In genomic region chr7:155448632-155449007, GRCh38 we compare ENCODE assay signal across 17 cellular contexts. TPM values are rescaled to one million over a fixed set of nuclear protein-coding genes. Genes with fewer than 3 reads are reported as not detected.
DNase-seq lines count a peak whose midpoint lies in the region; ATAC-seq and TF ChIP-seq lines count a peak whose summit lies in the region.
"Had no signal": no experiment of that assay in that cellular context is flagged by ENCODE, and none has a peak within 500 bp of the region (broad histone marks: within the 10 kb centered on the region; RNA-seq: fewer than 3 reads in every experiment).

No MANE protein-coding gene starts in this region.

- H3K4me3 ChIP-seq in lower lobe of right lung, result no peak overlapping the region
- H3K4me3 ChIP-seq: GM12878 had no signal

- intact Hi-C loops in lower lobe of right lung (cut with DNase I), result no loop called here

- H3K9me3 Mint-ChIP-seq in stimulated activated naive CD8-positive, alpha-beta T cell treated with anti-CD3 and anti-CD28 coated beads, Interleukin-15, amount 100 ng/mL, for 72 hours, result no peaks in the 10 kb centered on the region

- H3K27ac Mint-ChIP-seq in stimulated activated naive CD8-positive, alpha-beta T cell treated with anti-CD3 and anti-CD28 coated beads, Interleukin-15, amount 100 ng/mL, for 72 hours, result no peak overlapping the region
- H3K27ac Mint-ChIP-seq: activated naive CD8-positive, alpha-beta T cell had no signal

- no peak for TF ChIP-seq CTCF in lower lobe of right lung (IDR thresholded peaks at IDR 0.05)

- peaks cover 92% of the 10 kb centered on the region for H3K27me3 Mint-ChIP-seq in stimulated activated naive CD8-positive, alpha-beta T cell treated with anti-CD3 and anti-CD28 coated beads, Interleukin-15, amount 100 ng/mL, for 72 hours

- H3K4me1 Mint-ChIP-seq in stimulated activated naive CD8-positive, alpha-beta T cell treated with anti-CD3 and anti-CD28 coated beads, Interleukin-15, amount 100 ng/mL, for 72 hours, result peaks cover 31% of the 10 kb centered on the region

- no peak for DNase-seq in stimulated activated naive CD8-positive, alpha-beta T cell treated with anti-CD3 and anti-CD28 coated beads, Interleukin-15, amount 100 ng/mL, for 72 hours
- no peak for DNase-seq in stimulated activated naive CD8-positive, alpha-beta T cell treated with anti-CD3 and anti-CD28 coated beads, Interleukin-15, Interleukin-2, amounts not matched to agents 100 U/mL and 50 U/mL, for 24 hours
- DNase-seq in cerebellar cortex (ENCODE audit: low spot score) (peak; percentile 50), lower lobe of right lung (peak; percentile 38), DMS153 (lab: John Stamatoyannopoulos, UW) (no peak)
- DNase-seq: activated CD8-positive, alpha-beta memory T cell treated with anti-CD3 and anti-CD28 coated beads, Interleukin-2, amount 50 U/mL, for 4 hours; head of caudate nucleus; Karpas-422; NCI-H1694; trophoblast cell had no signal

- H3K9me3 ChIP-seq in lower lobe of right lung, result no peaks in the 10 kb centered on the region

- H3K4me1 ChIP-seq in lower lobe of right lung, result peaks cover 13% of the 10 kb centered on the region

- peaks cover 83% of the 10 kb centered on the region for H3K27me3 ChIP-seq in lower lobe of right lung (ENCODE audit: low read depth)

- H3K36me3 ChIP-seq in lower lobe of right lung, result no peaks in the 10 kb centered on the region

- H3K27ac ChIP-seq in lower lobe of right lung, result no peak overlapping the region
- H3K27ac ChIP-seq: VCaP had no signal

- H3K4me3 Mint-ChIP-seq in stimulated activated naive CD8-positive, alpha-beta T cell treated with anti-CD3 and anti-CD28 coated beads, Interleukin-15, amount 100 ng/mL, for 72 hours, result peak overlapping the region in 1 of 2 donors; percentile 44
- H3K4me3 Mint-ChIP-seq: activated naive CD8-positive, alpha-beta T cell had no signal

- ATAC-seq in stimulated activated naive CD8-positive, alpha-beta T cell treated with anti-CD3 and anti-CD28 coated beads, Interleukin-15, amount 100 ng/mL, for 72 hours, result peak; percentile 40
- ATAC-seq in stimulated activated naive CD8-positive, alpha-beta T cell treated with anti-CD3 and anti-CD28 coated beads, Interleukin-15, Interleukin-2, amounts not matched to agents 100 U/mL and 50 U/mL, for 24 hours, result no peak
- ATAC-seq in lower lobe of right lung (peak; percentile 55 to 60), HG02610 (IDR thresholded peaks at IDR 0.05; ENCODE audit: unreplicated experiment) (no peak), HG02840 (IDR thresholded peaks at IDR 0.05; ENCODE audit: low FRiP score, unreplicated experiment) (no peak), HG03139 (IDR thresholded peaks at IDR 0.05; ENCODE audit: unreplicated experiment) (no peak)
- ATAC-seq: GM12878 had no signal

RNA-seq across cellular contexts. Expression of gene EN2, which starts 9.3 kb away (rescaled TPM):
- total RNA-seq in lower lobe of right lung, result not detected
- total RNA-seq: cardiac septum, GM12878 had no signal

Comparison
In these comparisons a context has a peak if more than half of its experiments do, and no peak if none do; other contexts are left out.
1. ATAC-seq: peak in stimulated activated naive CD8-positive, alpha-beta T cell treated with anti-CD3 and anti-CD28 coated beads, Interleukin-15, amount 100 ng/mL, for 72 hours (single experiment) and lower lobe of right lung (2 of 2); none in stimulated activated naive CD8-positive, alpha-beta T cell treated with anti-CD3 and anti-CD28 coated beads, Interleukin-15, Interleukin-2, amounts not matched to agents 100 U/mL and 50 U/mL, for 24 hours (single experiment), HG02610 (single experiment), HG02840 (single experiment) and HG03139 (single experiment).
2. DNase-seq: peak in cerebellar cortex (single experiment) and lower lobe of right lung (single experiment); none in stimulated activated naive CD8-positive, alpha-beta T cell treated with anti-CD3 and anti-CD28 coated beads, Interleukin-15, amount 100 ng/mL, for 72 hours (0 of 2), stimulated activated naive CD8-positive, alpha-beta T cell treated with anti-CD3 and anti-CD28 coated beads, Interleukin-15, Interleukin-2, amounts not matched to agents 100 U/mL and 50 U/mL, for 24 hours (single experiment) and DMS153 (single experiment).